ENCODE assay signal across 29 cellular contexts in the genomic region with DNA sequence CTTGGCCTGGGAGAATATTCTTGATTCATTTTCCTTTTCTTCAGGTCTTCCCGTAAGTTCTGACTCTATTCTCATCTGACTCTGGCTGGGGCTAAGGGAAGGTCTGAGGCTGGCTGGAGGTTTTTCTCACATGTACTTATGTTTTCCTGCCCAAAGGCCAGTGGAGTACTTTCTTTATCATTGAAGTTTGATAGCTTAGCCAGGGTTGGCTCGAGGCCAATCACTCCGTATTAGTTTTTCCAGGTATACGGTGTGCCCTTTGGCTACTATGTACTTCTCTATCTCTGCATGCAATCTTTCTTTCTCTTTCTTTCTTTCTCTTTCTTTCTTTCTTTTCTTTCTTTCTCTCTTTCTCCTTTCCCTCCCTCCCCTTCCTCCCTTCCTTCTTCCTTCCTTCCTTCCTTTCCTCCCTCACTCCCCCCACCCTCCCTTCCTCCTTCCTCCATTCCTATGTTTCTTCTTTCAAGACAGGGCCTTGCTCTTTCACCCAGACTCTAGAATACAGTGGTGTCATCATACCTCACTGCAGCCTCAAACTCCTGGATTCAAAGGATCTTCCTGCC.
"Had no signal": no experiment of that assay in that cellular context is flagged by ENCODE, and none has a peak within 500 bp of the region (broad histone marks: within the 10 kb centered on the region; RNA-seq: fewer than 3 reads in every experiment).

No MANE protein-coding gene starts in this region.

- H3K4me3 ChIP-seq: adrenal gland, breast epithelium, SJCRH30 had no signal

- H3K9me3 Mint-ChIP-seq: activated CD8-positive, alpha-beta T cell treated with anti-CD3 and anti-CD28 coated beads for 36 hours; activated naive CD8-positive, alpha-beta T cell treated with anti-CD3 and anti-CD28 coated beads, Interleukin-2, amount 10 ng/mL, durations not matched to agents 7 days and 5 days; activated T-helper 2 cell treated with anti-CD3 and anti-CD28 coated beads, Interferon-gamma antibody, Interleukin-2, Interleukin-4, amounts not matched to agents 10 μg/mL and 5 μg/mL and 100 μg/mL, durations not matched to agents 14 hours and 24 hours and 36 hours had no signal

- H3K36me3 ChIP-seq: adrenal gland, breast epithelium, SJCRH30, WERI-Rb-1 had no signal

- H3K27ac ChIP-seq: adrenal gland, breast epithelium, SJCRH30, WERI-Rb-1 had no signal

- H3K27ac Mint-ChIP-seq: activated CD8-positive, alpha-beta T cell treated with anti-CD3 and anti-CD28 coated beads for 36 hours; activated naive CD8-positive, alpha-beta T cell treated with anti-CD3 and anti-CD28 coated beads, Interleukin-2, amount 10 ng/mL, durations not matched to agents 7 days and 5 days; activated T-cell treated with anti-CD3 and anti-CD28 coated beads, Interleukin-2, amount 50 U/mL, for 72 hours; activated T-helper 2 cell treated with anti-CD3 and anti-CD28 coated beads, Interferon-gamma antibody, Interleukin-2, Interleukin-4, amounts not matched to agents 10 μg/mL and 5 μg/mL and 100 μg/mL, durations not matched to agents 14 hours and 24 hours and 36 hours had no signal

- H3K9me3 ChIP-seq: adrenal gland, breast epithelium, SK-N-SH had no signal

- H3K4me3 Mint-ChIP-seq: activated CD8-positive, alpha-beta T cell treated with anti-CD3 and anti-CD28 coated beads for 36 hours; activated naive CD8-positive, alpha-beta T cell treated with anti-CD3 and anti-CD28 coated beads, Interleukin-2, amount 10 ng/mL, durations not matched to agents 7 days and 5 days; activated T-cell treated with anti-CD3 and anti-CD28 coated beads, Interleukin-2, amount 50 U/mL, for 72 hours had no signal

- H3K27me3 ChIP-seq: adrenal gland, breast epithelium, SJCRH30 had no signal

- H3K27me3 Mint-ChIP-seq: activated CD8-positive, alpha-beta T cell treated with anti-CD3 and anti-CD28 coated beads for 36 hours; activated naive CD8-positive, alpha-beta T cell treated with anti-CD3 and anti-CD28 coated beads, Interleukin-2, amount 10 ng/mL, durations not matched to agents 7 days and 5 days had no signal

- H3K36me3 Mint-ChIP-seq: activated naive CD8-positive, alpha-beta T cell treated with anti-CD3 and anti-CD28 coated beads, Interleukin-2, amount 10 ng/mL, durations not matched to agents 7 days and 5 days had no signal

- ATAC-seq: activated CD8-positive, alpha-beta T cell treated with anti-CD3 and anti-CD28 coated beads for 36 hours; activated T-cell treated with anti-CD3 and anti-CD28 coated beads, Interleukin-2, amount 50 U/mL, for 72 hours; Panc1 had no signal

- H3K4me1 ChIP-seq: adrenal gland, breast epithelium, SJCRH30 had no signal

- DNase-seq: activated CD4-positive, alpha-beta T cell treated with anti-CD3 and anti-CD28 coated beads for 4 hours; activated CD8-positive, alpha-beta memory T cell treated with anti-CD3 and anti-CD28 coated beads, Interleukin-2, amount 50 U/mL, for 4 hours; activated CD8-positive, alpha-beta T cell treated with anti-CD3 and anti-CD28 coated beads for 36 hours; activated naive CD4-positive, alpha-beta T cell treated with anti-CD3 and anti-CD28 coated beads, Interleukin-2, amount 50 U/mL, for 16 hours; activated naive CD8-positive, alpha-beta T cell treated with anti-CD3 and anti-CD28 coated beads, Interleukin-2, amount 10 ng/mL, durations not matched to agents 7 days and 5 days; activated T-cell treated with anti-CD3 and anti-CD28 coated beads, Interleukin-2, amount 50 U/mL, for 72 hours; adrenal gland; anterior cingulate cortex; caudate nucleus; MM.1S; NCI-H1105 treated with DMSO at 0.1 percent for 48 hours; NCI-H1436 treated with DMSO at 0.1 percent for 48 hours; NCI-H187; NCI-H2081; NCI-H2171; NCI-H2227 treated with DMSO at 0.1 percent for 48 hours; NCI-H446 treated with DMSO at 0.1 percent for 48 hours; NCI-H524 treated with DMSO at 0.1 percent for 48 hours; NCI-H748 treated with DMSO at 0.1 percent for 48 hours; OCI-M1; Right ventricle myocardium superior; RPMI8226; SJCRH30; SK-N-SH; T-helper 1 cell; WERI-Rb-1 had no signal
